In genomic region chr2:227125506-227125905, GRCh38 we compare ENCODE assay signal across 16 cellular contexts. TPM values are rescaled to one million over a fixed set of nuclear protein-coding genes. Genes with fewer than 3 reads are reported as not detected.
DNase-seq lines count a peak whose midpoint lies in the region; ATAC-seq and TF ChIP-seq lines count a peak whose summit lies in the region.
"Had no signal": no experiment of that assay in that cellular context is flagged by ENCODE, and none has a peak within 500 bp of the region (broad histone marks: within the 10 kb centered on the region; RNA-seq: fewer than 3 reads in every experiment).

No MANE protein-coding gene starts in this region.

- H3K79me2 ChIP-seq in osteoblast (ENCODE audit: insufficient read depth, low read length): no peaks in the 10 kb centered on the region

- H3K27me3 ChIP-seq in brain microvascular endothelial cell (replicated peaks) (no peaks in the 10 kb centered on the region), osteoblast (ENCODE audit: insufficient read depth, low read length) (peaks cover 17% of the 10 kb centered on the region)
- H3K27me3 ChIP-seq: upper lobe of left lung had no signal

- H3K36me3 ChIP-seq in brain microvascular endothelial cell (replicated peaks): no peaks in the 10 kb centered on the region
- H3K36me3 ChIP-seq in osteoblast (ENCODE audit: insufficient read depth, low read length): no peaks in the 10 kb centered on the region
- H3K36me3 ChIP-seq: esophagus muscularis mucosa, upper lobe of left lung had no signal

- H2AFZ ChIP-seq in osteoblast (ENCODE audit: low read length): no peak overlapping the region

- peak; percentile 18 for TF ChIP-seq CTCF in NB4 (IDR thresholded peaks at IDR 0.05; ENCODE audit: low read depth, low read length)
- peak; percentile 64 for TF ChIP-seq CTCF in brain microvascular endothelial cell (IDR thresholded peaks at IDR 0.05; ENCODE audit: low read depth, low read length, missing control alignments)
- TF ChIP-seq CTCF in osteoblast (IDR thresholded peaks at IDR 0.05; ENCODE audit: extremely low read depth, low read depth, low read length): peak; percentile 17

- no peaks in the 10 kb centered on the region for H3K4me1 ChIP-seq in osteoblast (ENCODE audit: insufficient read depth, low read length)
- H3K4me1 ChIP-seq: upper lobe of left lung had no signal

- no peak for ATAC-seq in GM21825 (IDR thresholded peaks at IDR 0.05; ENCODE audit: unreplicated experiment)

- H3K4me3 ChIP-seq in NB4 (ENCODE audit: low read depth, low read length): no peak overlapping the region
- H3K4me3 ChIP-seq in brain microvascular endothelial cell (ENCODE audit: low read depth, low read length): no peak overlapping the region
- H3K4me3 ChIP-seq in osteoblast (ENCODE audit: insufficient read depth, low read length): no peak overlapping the region
- H3K4me3 ChIP-seq: esophagus muscularis mucosa, upper lobe of left lung had no signal

- peak; percentile 70 for DNase-seq in NCI-H82 (lab: John Stamatoyannopoulos, UW)
- no peak for DNase-seq in NCI-H82 treated with DMSO at 0.1 percent for 48 hours (lab: John Stamatoyannopoulos, UW; ENCODE audit: unreplicated experiment)
- DNase-seq in NB4 (ENCODE audit: low read depth): no peak
- no peak for DNase-seq in brain microvascular endothelial cell
- DNase-seq in osteoblast (ENCODE audit: insufficient read length, low spot score, missing footprints): no peak
- DNase-seq in T-helper 9 cell: no peak
- DNase-seq in activated CD8-positive, alpha-beta memory T cell treated with anti-CD3 and anti-CD28 coated beads for 24 hours: no peak
- DNase-seq: activated CD4-positive, alpha-beta T cell treated with anti-CD3 and anti-CD28 coated beads, Interleukin-2, amount 10 ng/mL, durations not matched to agents 24 days and 14 days; activated effector memory CD4-positive, alpha-beta T cell treated with Interleukin-2 at 50 U/mL for 16 hours; cerebellar nuclear complex; NCI-H1436 treated with DMSO at 0.1 percent for 48 hours; NCI-H524 treated with DMSO at 0.1 percent for 48 hours; stimulated activated CD4-positive, alpha-beta T cell treated with anti-CD3 and anti-CD28 coated beads, Interleukin-12 subunit alpha, Interleukin-12 subunit beta, amount 100 ng/mL, for 4 hours; upper lobe of left lung had no signal

- no peaks in the 10 kb centered on the region for H3K9me3 ChIP-seq in osteoblast (ENCODE audit: low read depth, low read length)
- H3K9me3 ChIP-seq: esophagus muscularis mucosa, upper lobe of left lung had no signal

- H3K4me2 ChIP-seq in osteoblast (ENCODE audit: insufficient read depth, low read length): no peak overlapping the region

- no peak for TF ChIP-seq POLR2A in NB4 (IDR thresholded peaks at IDR 0.05; ENCODE audit: extremely low read depth, insufficient read length)

- H3K27ac ChIP-seq in brain microvascular endothelial cell: no peak overlapping the region
- no peak overlapping the region for H3K27ac ChIP-seq in osteoblast (ENCODE audit: low read depth, low read length)
- H3K27ac ChIP-seq: esophagus muscularis mucosa, upper lobe of left lung had no signal

- in situ Hi-C loops in brain microvascular endothelial cell (cut with HindIII; ENCODE audit: low pct_ligation_motif_present, low sequenced_read_pairs): no loop called here

- H4K20me1 ChIP-seq in osteoblast (ENCODE audit: insufficient read depth, low read length): no peaks in the 10 kb centered on the region

RNA-seq across cellular contexts. Expression of gene COL4A4, which starts 38.5 kb away (rescaled TPM):
- total RNA-seq in osteoblast: under 0.01 and 0.36 TPM in 2 replicates
- total RNA-seq: activated CD4-positive, alpha-beta T cell treated with anti-CD3 and anti-CD28 coated beads, Interleukin-2, amount 10 ng/mL, durations not matched to agents 24 days and 14 days had no signal

RNA-seq across cellular contexts. Expression of gene COL4A3, which starts 38.9 kb away (rescaled TPM):
- not detected in 2 replicates for total RNA-seq in osteoblast
- total RNA-seq: activated CD4-positive, alpha-beta T cell treated with anti-CD3 and anti-CD28 coated beads, Interleukin-2, amount 10 ng/mL, durations not matched to agents 24 days and 14 days had no signal
